ENCODE assay signal across 9 cellular contexts in the genomic region with DNA sequence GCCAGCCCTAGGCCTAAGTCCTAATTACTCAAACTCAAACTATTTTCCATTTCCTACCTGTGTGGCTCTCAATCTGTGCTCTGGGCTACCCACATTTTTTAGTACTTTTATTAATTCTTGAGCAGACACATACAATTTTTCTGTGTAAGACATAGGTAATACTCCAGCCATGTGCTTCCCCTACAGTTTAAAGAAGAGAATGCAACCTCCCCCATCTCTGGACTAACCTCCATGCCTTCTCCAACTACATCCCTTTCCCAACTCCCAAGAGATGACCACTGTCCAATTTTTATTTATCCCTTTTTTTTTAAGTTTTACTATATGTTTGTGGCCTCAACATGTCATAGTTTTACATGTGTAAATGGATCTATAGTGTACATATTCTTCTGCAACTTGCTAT. TPM values are rescaled to one million over a fixed set of nuclear protein-coding genes. Genes with fewer than 3 reads are reported as not detected.
A peak's percentile ranks its signal among the peaks of the same experiment; 100 is the strongest.
DNase-seq lines count a peak whose midpoint lies in the region; ATAC-seq, FAIRE-seq and TF ChIP-seq lines count a peak whose summit lies in the region.
"Had no signal": no experiment of that assay in that cellular context is flagged by ENCODE, and none has a peak within 500 bp of the region (broad histone marks: within the 10 kb centered on the region; RNA-seq: fewer than 3 reads in every experiment).

No MANE protein-coding gene starts in this region.

- BruUV-seq in endothelial cell of umbilical vein (replicated peaks; lab: Mats Ljungman, UMichigan) = no TSS peak

- H3K27ac Mint-ChIP-seq in activated CD8-positive, alpha-beta memory T cell treated with anti-CD3 and anti-CD28 coated beads, Interleukin-2, amount 10 ng/mL, durations not matched to agents 7 days and 5 days = peak overlapping the region; percentile 27
- H3K27ac Mint-ChIP-seq in stimulated activated naive B cell treated with anti-CD40 and anti-IgM and Interleukin-4, amounts not matched to agents 10 μg/mL and 1 μg/mL and 100 μg/mL, for 72 hours = no peak overlapping the region

- H3K27me3 ChIP-seq in endothelial cell of umbilical vein (ENCODE audit: control insufficient read depth in 2 of 2, insufficient read depth in 2 of 2, low read length in 2 of 2) (no peaks in the 10 kb centered on the region), uterus (no peaks in the 10 kb centered on the region)

- H3K27me3 Mint-ChIP-seq in activated CD8-positive, alpha-beta memory T cell treated with anti-CD3 and anti-CD28 coated beads, Interleukin-2, amount 10 ng/mL, durations not matched to agents 7 days and 5 days = no peaks in the 10 kb centered on the region
- no peaks in the 10 kb centered on the region for H3K27me3 Mint-ChIP-seq in stimulated activated naive B cell treated with anti-CD40 and anti-IgM and Interleukin-4, amounts not matched to agents 10 μg/mL and 1 μg/mL and 100 μg/mL, for 72 hours

- no peaks in the 10 kb centered on the region for H3K9me1 ChIP-seq in endothelial cell of umbilical vein (replicated peaks; ENCODE audit: control insufficient read depth, extremely low read depth, insufficient read depth, low read length)

- DNase-seq in activated CD8-positive, alpha-beta memory T cell treated with anti-CD3 and anti-CD28 coated beads, Interleukin-2, amount 10 ng/mL, durations not matched to agents 7 days and 5 days = peak; percentile 34
- no peak for DNase-seq in activated CD8-positive, alpha-beta memory T cell treated with anti-CD3 and anti-CD28 coated beads for 24 hours
- DNase-seq in OCI-M1 (lab: John Stamatoyannopoulos, UW) = peak; percentile 47
- peak; percentile 21 for DNase-seq in endothelial cell of umbilical vein (ENCODE audit: low read depth, low spot score)
- DNase-seq in stimulated activated naive B cell treated with anti-CD40 and anti-IgM and Interleukin-4, amounts not matched to agents 10 μg/mL and 1 μg/mL and 100 μg/mL, for 72 hours = no peak
- DNase-seq in NCI-H187 treated with DMSO at 0.1 percent for 48 hours (lab: John Stamatoyannopoulos, UW) = no peak
- no peak for DNase-seq in uterus
- DNase-seq in pons (ENCODE audit: low spot score) = no peak
- DNase-seq: GDM1 had no signal

- peaks cover 15% of the 10 kb centered on the region for H3K79me2 ChIP-seq in endothelial cell of umbilical vein (ENCODE audit: control insufficient read depth, insufficient read depth, low read length)

- TF ChIP-seq CTCF in endothelial cell of umbilical vein (IDR thresholded peaks at IDR 0.05; ENCODE audit: extremely low read depth in 1 of 2, insufficient read depth in 1 of 2, low read depth in 1 of 2, low read length in 2 of 2) = peak; percentile 18 to 35
- TF ChIP-seq CTCF in uterus (IDR thresholded peaks at IDR 0.05) = no peak

- no peaks in the 10 kb centered on the region for H3K9me3 Mint-ChIP-seq in activated CD8-positive, alpha-beta memory T cell treated with anti-CD3 and anti-CD28 coated beads, Interleukin-2, amount 10 ng/mL, durations not matched to agents 7 days and 5 days (ENCODE audit: low read depth)
- H3K9me3 Mint-ChIP-seq in stimulated activated naive B cell treated with anti-CD40 and anti-IgM and Interleukin-4, amounts not matched to agents 10 μg/mL and 1 μg/mL and 100 μg/mL, for 72 hours = no peaks in the 10 kb centered on the region

- H3K4me3 Mint-ChIP-seq in activated CD8-positive, alpha-beta memory T cell treated with anti-CD3 and anti-CD28 coated beads, Interleukin-2, amount 10 ng/mL, durations not matched to agents 7 days and 5 days = no peak overlapping the region
- no peak overlapping the region for H3K4me3 Mint-ChIP-seq in stimulated activated naive B cell treated with anti-CD40 and anti-IgM and Interleukin-4, amounts not matched to agents 10 μg/mL and 1 μg/mL and 100 μg/mL, for 72 hours

- H3K36me3 Mint-ChIP-seq in activated CD8-positive, alpha-beta memory T cell treated with anti-CD3 and anti-CD28 coated beads, Interleukin-2, amount 10 ng/mL, durations not matched to agents 7 days and 5 days = peaks cover 44% of the 10 kb centered on the region
- peaks cover 32 to 49% of the 10 kb centered on the region in 2 donors for H3K36me3 Mint-ChIP-seq in stimulated activated naive B cell treated with anti-CD40 and anti-IgM and Interleukin-4, amounts not matched to agents 10 μg/mL and 1 μg/mL and 100 μg/mL, for 72 hours

- H3K4me3 ChIP-seq in endothelial cell of umbilical vein (replicated peaks in 1 of 3; ENCODE audit: insufficient read depth in 1 of 3, low read depth in 1 of 3, low read length in 3 of 3) (no peak overlapping the region), uterus (no peak overlapping the region)

- H3K36me3 ChIP-seq in endothelial cell of umbilical vein (ENCODE audit: control insufficient read depth in 2 of 2, extremely low read depth in 1 of 2, insufficient read depth in 2 of 2, low read length in 2 of 2) (peaks cover 0 to 2% of the 10 kb centered on the region in 2 experiments), uterus (no peaks in the 10 kb centered on the region)

- dilution Hi-C loops in endothelial cell of umbilical vein (cut with MboI; ENCODE audit: extremely low pct_ligation_motif_present, low sequenced_read_pairs) = loop anchor here (25.0 kb wide), 1 partner anchor 207 kb away; no protein-coding TSS in a partner anchor

- peaks cover 40% of the 10 kb centered on the region for H3K4me1 Mint-ChIP-seq in activated CD8-positive, alpha-beta memory T cell treated with anti-CD3 and anti-CD28 coated beads, Interleukin-2, amount 10 ng/mL, durations not matched to agents 7 days and 5 days
- H3K4me1 Mint-ChIP-seq in stimulated activated naive B cell treated with anti-CD40 and anti-IgM and Interleukin-4, amounts not matched to agents 10 μg/mL and 1 μg/mL and 100 μg/mL, for 72 hours = peaks cover 10 to 29% of the 10 kb centered on the region in 2 donors

- FAIRE-seq in endothelial cell of umbilical vein (lab: Jason Lieb, UNC) = peak; percentile 4

- H3K4me1 ChIP-seq in endothelial cell of umbilical vein (ENCODE audit: control insufficient read depth, extremely low read depth, insufficient read depth, low read length) (peaks cover 3% of the 10 kb centered on the region), uterus (peaks cover 0 to 3% of the 10 kb centered on the region in 2 donors)

- H3K9ac ChIP-seq in endothelial cell of umbilical vein (replicated peaks; ENCODE audit: extremely low read depth, insufficient read depth, low read length) = no peak overlapping the region

- POLR2A ChIA-PET in endothelial cell of umbilical vein (lab: Charles Lee) = interaction anchor here (0.7 kb wide), 1 partner anchor 198 kb away, joined by 8 read pairs; no protein-coding TSS in a partner anchor

- peak; percentile 74 for ATAC-seq in activated CD8-positive, alpha-beta memory T cell treated with anti-CD3 and anti-CD28 coated beads, Interleukin-2, amount 10 ng/mL, durations not matched to agents 7 days and 5 days
- peak; percentile 47 to 48 for ATAC-seq in stimulated activated naive B cell treated with anti-CD40 and anti-IgM and Interleukin-4, amounts not matched to agents 10 μg/mL and 1 μg/mL and 100 μg/mL, for 72 hours (replicated peaks)

- H3K9me3 ChIP-seq in endothelial cell of umbilical vein (replicated peaks; ENCODE audit: control insufficient read depth, insufficient read depth, low read length) = no peaks in the 10 kb centered on the region
- no peaks in the 10 kb centered on the region for H3K9me3 ChIP-seq in uterus

- no peak overlapping the region for H3K4me2 ChIP-seq in endothelial cell of umbilical vein (ENCODE audit: insufficient read depth, low read length)

- intact Hi-C loops in endothelial cell of umbilical vein (cut with micrococcal nuclease) (no loop called here), uterus (cut with DNase I; ENCODE audit: low total_unique reads) (no loop called here)

- CTCF ChIA-PET in activated CD8-positive, alpha-beta memory T cell treated with anti-CD3 and anti-CD28 coated beads, Interleukin-2, amount 10 ng/mL, durations not matched to agents 7 days and 5 days (lab: Charles Lee) = interaction anchor here (0.6 to 0.7 kb wide), 3 partner anchors 106 to 270 kb away, joined by 3 to 4 read pairs (median 3); no protein-coding TSS in a partner anchor
- CTCF ChIA-PET in endothelial cell of umbilical vein (lab: Charles Lee) = interaction anchor here (1.0 kb wide), 1 partner anchor 202 kb away, joined by 6 read pairs; no protein-coding TSS in a partner anchor

- no peaks in the 10 kb centered on the region for H4K20me1 ChIP-seq in endothelial cell of umbilical vein (replicated peaks; ENCODE audit: control insufficient read depth, extremely low read depth, insufficient read depth, low read length)

- no peak overlapping the region for H3K27ac ChIP-seq in endothelial cell of umbilical vein (ENCODE audit: insufficient read depth, low read depth, low read length)
- no peak overlapping the region for H3K27ac ChIP-seq in uterus

- TF ChIP-seq POLR2A in endothelial cell of umbilical vein (IDR thresholded peaks at IDR 0.05; ENCODE audit: low read depth, low read length) = no peak
- no peak for TF ChIP-seq POLR2A in uterus (IDR thresholded peaks at IDR 0.05)

- H2AFZ ChIP-seq in endothelial cell of umbilical vein (ENCODE audit: low read depth, low read length) = no peak overlapping the region

RNA-seq across cellular contexts. Expression of a gene that starts 5.8 kb away (rescaled TPM):
- total RNA-seq in activated CD8-positive, alpha-beta memory T cell treated with anti-CD3 and anti-CD28 coated beads, Interleukin-2, amount 10 ng/mL, durations not matched to agents 7 days and 5 days = 10 to 100 TPM; 75.6 to 78.4 TPM
- 33.7 and 36.9 TPM in 2 replicates for total RNA-seq in endothelial cell of umbilical vein
- polyA plus RNA-seq in endothelial cell of umbilical vein = 12.3 and 13.1 TPM in 2 replicates
- polyA plus RNA-seq in endothelial cell of umbilical vein (2011; cell fraction: cytosol; rRNA removed) = 25.9 and 32.8 TPM in 2 replicates
- polyA plus RNA-seq in endothelial cell of umbilical vein (2011; cell fraction: nucleus; rRNA removed) = 14.0 and 17.9 TPM in 2 replicates
- 28.5 and 43.6 TPM in 2 replicates for polyA plus RNA-seq in endothelial cell of umbilical vein (2012)
- polyA minus RNA-seq in endothelial cell of umbilical vein = 17.4 and 18.0 TPM in 2 replicates
- 15.0 TPM for polyA minus RNA-seq in endothelial cell of umbilical vein (2011; cell fraction: cytosol; rRNA and poly(A)+ RNA removed)
- 3.8 and 7.7 TPM in 2 replicates for polyA minus RNA-seq in endothelial cell of umbilical vein (2011; cell fraction: nucleus; rRNA and poly(A)+ RNA removed)
- 10 to 100 TPM; 14.6 to 89.0 (median 73.3) TPM for total RNA-seq in uterus

RNA-seq across cellular contexts. Expression of a gene that starts 43.9 kb away (rescaled TPM):
- total RNA-seq in activated CD8-positive, alpha-beta memory T cell treated with anti-CD3 and anti-CD28 coated beads, Interleukin-2, amount 10 ng/mL, durations not matched to agents 7 days and 5 days = not detected
- total RNA-seq in endothelial cell of umbilical vein (not detected in 2 replicates), uterus (under 1 TPM in 1 of 4 donors, not detected in 3; 0.07 TPM)
- polyA plus RNA-seq in endothelial cell of umbilical vein = not detected in 2 replicates
- polyA plus RNA-seq in endothelial cell of umbilical vein (2011; cell fraction: cytosol; rRNA removed) = not detected in 2 replicates
- not detected in 2 replicates for polyA plus RNA-seq in endothelial cell of umbilical vein (2011; cell fraction: nucleus; rRNA removed)
- not detected in 2 replicates for polyA plus RNA-seq in endothelial cell of umbilical vein (2012)
- not detected in 2 replicates for polyA minus RNA-seq in endothelial cell of umbilical vein
- polyA minus RNA-seq in endothelial cell of umbilical vein (2011; cell fraction: cytosol; rRNA and poly(A)+ RNA removed) = not detected
- polyA minus RNA-seq in endothelial cell of umbilical vein (2011; cell fraction: nucleus; rRNA and poly(A)+ RNA removed) = not detected in 2 replicates

RNA-seq across cellular contexts. Expression of a gene that starts 52.8 kb away (rescaled TPM):
- total RNA-seq in activated CD8-positive, alpha-beta memory T cell treated with anti-CD3 and anti-CD28 coated beads, Interleukin-2, amount 10 ng/mL, durations not matched to agents 7 days and 5 days = 10 to 100 TPM; 23.4 to 30.0 TPM
- total RNA-seq in endothelial cell of umbilical vein (18.5 and 20.1 TPM in 2 replicates), uterus (10 to 100 TPM; 10.5 to 18.7 (median 16.1) TPM)
- polyA plus RNA-seq in endothelial cell of umbilical vein = 22.2 and 25.8 TPM in 2 replicates
- polyA plus RNA-seq in endothelial cell of umbilical vein (2011; cell fraction: cytosol; rRNA removed) = 15.3 and 19.2 TPM in 2 replicates
- 10.7 and 11.0 TPM in 2 replicates for polyA plus RNA-seq in endothelial cell of umbilical vein (2011; cell fraction: nucleus; rRNA removed)
- 12.0 and 13.5 TPM in 2 replicates for polyA plus RNA-seq in endothelial cell of umbilical vein (2012)
- 17.7 and 18.1 TPM in 2 replicates for polyA minus RNA-seq in endothelial cell of umbilical vein
- 10.7 TPM for polyA minus RNA-seq in endothelial cell of umbilical vein (2011; cell fraction: cytosol; rRNA and poly(A)+ RNA removed)
- polyA minus RNA-seq in endothelial cell of umbilical vein (2011; cell fraction: nucleus; rRNA and poly(A)+ RNA removed) = 14.0 and 15.7 TPM in 2 replicates

Comparison
In these comparisons a context has a peak if more than half of its experiments do, and no peak if none do; other contexts are left out.
1. DNase-seq: peak in activated CD8-positive, alpha-beta memory T cell treated with anti-CD3 and anti-CD28 coated beads, Interleukin-2, amount 10 ng/mL, durations not matched to agents 7 days and 5 days (single experiment), OCI-M1 (single experiment) and endothelial cell of umbilical vein (single experiment); none in activated CD8-positive, alpha-beta memory T cell treated with anti-CD3 and anti-CD28 coated beads for 24 hours (single experiment), stimulated activated naive B cell treated with anti-CD40 and anti-IgM and Interleukin-4, amounts not matched to agents 10 μg/mL and 1 μg/mL and 100 μg/mL, for 72 hours (single experiment), NCI-H187 treated with DMSO at 0.1 percent for 48 hours (single experiment), uterus (0 of 2) and pons (single experiment).
2. CTCF ChIP-seq: peak in endothelial cell of umbilical vein (2 of 2); none in uterus (0 of 4).